17 cellular contexts compared by ENCODE assay signal in genomic region chr2:10020001-10020400, GRCh38. TPM values are rescaled to one million over a fixed set of nuclear protein-coding genes. Genes with fewer than 3 reads are reported as not detected.
DNase-seq lines count a peak whose midpoint lies in the region; ATAC-seq and TF ChIP-seq lines count a peak whose summit lies in the region.
"Had no signal": no experiment of that assay in that cellular context is flagged by ENCODE, and none has a peak within 500 bp of the region (broad histone marks: within the 10 kb centered on the region; RNA-seq: fewer than 3 reads in every experiment).

No MANE protein-coding gene starts in this region.

- no peaks in the 10 kb centered on the region for H3K79me1 ChIP-seq in H9 (ENCODE audit: insufficient read depth, low read depth, low read length, poor library complexity, severe bottlenecking)

- H2AK5ac ChIP-seq in H9 (ENCODE audit: insufficient read length, low read length), result no peak overlapping the region

- peaks cover 15% of the 10 kb centered on the region for H3K27me3 Mint-ChIP-seq in H9 (ENCODE audit: low read depth)
- H3K27me3 Mint-ChIP-seq in chondrocyte (ENCODE audit: low read depth), result peaks cover 21% of the 10 kb centered on the region

- H3K23ac ChIP-seq in H9 (ENCODE audit: insufficient read length, low read depth, low read length), result no peak overlapping the region

- intact Hi-C loops in lower lobe of right lung (cut with DNase I) (no loop called here), upper lobe of right lung (cut with DNase I) (no loop called here)

- H2BK120ac ChIP-seq in H9 (ENCODE audit: low read depth, low read length, poor library complexity, severe bottlenecking), result no peak overlapping the region

- no peak overlapping the region for H3K9ac ChIP-seq in H9 (ENCODE audit: extremely low read depth, insufficient read length, low read length)

- H3K27me3 ChIP-seq in H9 (ENCODE audit: insufficient read depth, low read length) (no peaks in the 10 kb centered on the region), lower lobe of right lung (ENCODE audit: low read depth) (no peaks in the 10 kb centered on the region), upper lobe of right lung (no peaks in the 10 kb centered on the region)
- H3K27me3 ChIP-seq: MG63 had no signal

- peak; percentile 20; the same call in 1 of the 3 replicates for TF ChIP-seq CTCF in H9 (conservative IDR thresholded peaks at IDR 0.05)
- TF ChIP-seq CTCF in chondrocyte (IDR thresholded peaks at IDR 0.05), result no peak
- TF ChIP-seq CTCF in lower lobe of right lung (IDR thresholded peaks at IDR 0.05), result no peak
- no peak for TF ChIP-seq CTCF in upper lobe of right lung (IDR thresholded peaks at IDR 0.05)

- no peak overlapping the region for H4K91ac ChIP-seq in H9 (ENCODE audit: insufficient read length, low read depth, low read length)

- H3K4me3 Mint-ChIP-seq in H9 (no peak overlapping the region), chondrocyte (ENCODE audit: unreplicated experiment) (no peak overlapping the region)
- H3K4me3 Mint-ChIP-seq: CD4-positive, alpha-beta T cell had no signal

- ATAC-seq in lower lobe of right lung (no peak), upper lobe of right lung (no peak), GM19463 (IDR thresholded peaks at IDR 0.05; ENCODE audit: unreplicated experiment) (no peak), GM21737 (IDR thresholded peaks at IDR 0.05; ENCODE audit: unreplicated experiment) (no peak)
- ATAC-seq: Panc1 had no signal

- no peak overlapping the region for H3K4me2 ChIP-seq in H9 (ENCODE audit: insufficient read depth, insufficient read length, low read length)

- no peak overlapping the region for H3T11ph ChIP-seq in H9 (ENCODE audit: low read length)

- no peak overlapping the region for H2AFZ ChIP-seq in H9 (ENCODE audit: low read length)

- no peak overlapping the region for H3K4me3 ChIP-seq in lower lobe of right lung
- no peak overlapping the region for H3K4me3 ChIP-seq in upper lobe of right lung
- H3K4me3 ChIP-seq: MG63, SK-N-MC had no signal

- DNase-seq in H9 (no peak), chondrocyte (ENCODE audit: low spot score) (peak; percentile 86), lower lobe of right lung (peak; percentile 47), upper lobe of right lung (peak; percentile 57), GM03348 (ENCODE audit: low spot score) (no peak)
- DNase-seq: CD4-positive, alpha-beta T cell; DMS53; Karpas-422; MG63; NCI-H1092; NCI-H510A treated with DMSO at 0.1 percent for 48 hours; NCI-H82; Right ventricle myocardium superior had no signal

- H4K20me1 ChIP-seq in H9 (ENCODE audit: control insufficient read depth, insufficient read depth, insufficient read length), result no peaks in the 10 kb centered on the region

- no peak overlapping the region for H3K56ac ChIP-seq in H9 (ENCODE audit: insufficient read length, low read depth, low read length)

- H2BK15ac ChIP-seq in H9 (ENCODE audit: low read depth, low read length), result no peak overlapping the region

- no CpG with 5 or more reads among the region's 14 CpGs for WGBS in H9 (ENCODE audit: extremely low coverage, insufficient read length, low lambda C conversion rate)

- H4K8ac ChIP-seq in H9 (replicated peaks; ENCODE audit: insufficient read length, low read depth, low read length), result no peak overlapping the region

- no peak overlapping the region for H2BK20ac ChIP-seq in H9 (ENCODE audit: low read depth, low read length, poor library complexity, severe bottlenecking)

- H3K18ac ChIP-seq in H9 (ENCODE audit: insufficient read length, low read depth, low read length), result no peak overlapping the region

- H3K4me1 Mint-ChIP-seq in H9 (no peaks in the 10 kb centered on the region), chondrocyte (ENCODE audit: low read depth) (no peaks in the 10 kb centered on the region)

- H3K36me3 ChIP-seq in lower lobe of right lung, result no peaks in the 10 kb centered on the region
- no peaks in the 10 kb centered on the region for H3K36me3 ChIP-seq in upper lobe of right lung
- H3K36me3 ChIP-seq: MG63 had no signal

- H2BK12ac ChIP-seq in H9 (ENCODE audit: insufficient read length, low read depth, low read length), result no peak overlapping the region

- H3K9me3 ChIP-seq in H9 (ENCODE audit: control insufficient read depth, low read depth, low read length) (no peaks in the 10 kb centered on the region), lower lobe of right lung (no peaks in the 10 kb centered on the region), upper lobe of right lung (no peaks in the 10 kb centered on the region)
- H3K9me3 ChIP-seq: MG63 had no signal

- H3K27ac Mint-ChIP-seq in H9, result no peak overlapping the region
- no peak overlapping the region for H3K27ac Mint-ChIP-seq in chondrocyte (ENCODE audit: unreplicated experiment)
- H3K27ac Mint-ChIP-seq: CD4-positive, alpha-beta T cell had no signal

- H3K14ac ChIP-seq in H9 (ENCODE audit: insufficient read depth, low read length), result no peak overlapping the region

- H3K4me1 ChIP-seq in H9 (ENCODE audit: insufficient read depth, low read length) (no peaks in the 10 kb centered on the region), lower lobe of right lung (peaks cover 19% of the 10 kb centered on the region), upper lobe of right lung (peaks cover 8% of the 10 kb centered on the region)

- H4K5ac ChIP-seq in H9 (ENCODE audit: insufficient read length, low read depth, low read length), result no peak overlapping the region

- no peak overlapping the region for H2BK5ac ChIP-seq in H9 (ENCODE audit: insufficient read length, low read length)

- peaks cover 4% of the 10 kb centered on the region for H3K23me2 ChIP-seq in H9 (ENCODE audit: insufficient read length, low read depth, low read length, poor library complexity, severe bottlenecking)

- H3K27ac ChIP-seq in H9 (ENCODE audit: insufficient read length, low read depth, low read length) (no peak overlapping the region), lower lobe of right lung (no peak overlapping the region), upper lobe of right lung (no peak overlapping the region)

- no peaks in the 10 kb centered on the region for H3K79me2 ChIP-seq in H9 (ENCODE audit: insufficient read depth, low read length)

- no peaks in the 10 kb centered on the region; a peak in 1 of 7 replicates for H3K36me3 Mint-ChIP-seq in H9 (ENCODE audit: insufficient read depth in 1 of 3, low read depth in 3 of 3)
- peaks cover 3% of the 10 kb centered on the region for H3K36me3 Mint-ChIP-seq in chondrocyte (ENCODE audit: low read depth)

- H3K9me3 Mint-ChIP-seq in H9 (no peaks in the 10 kb centered on the region), chondrocyte (ENCODE audit: low read depth) (peaks cover 16% of the 10 kb centered on the region)

- H3K4ac ChIP-seq in H9 (ENCODE audit: low read depth, low read length), result no peak overlapping the region

RNA-seq across cellular contexts. Expression of gene KLF11, which starts 23.3 kb away (rescaled TPM):
- total RNA-seq in H9 (2021) (15.5 and 18.1 TPM in 2 replicates), chondrocyte (10.7 to 16.2 TPM (median 15.2 TPM) in 3 replicates), lower lobe of right lung (40.8 TPM), upper lobe of right lung (45.6 TPM)

Comparison
In these comparisons a context has a peak if more than half of its experiments do, and no peak if none do; other contexts are left out.
1. DNase-seq: peak in chondrocyte (single experiment), lower lobe of right lung (single experiment) and upper lobe of right lung (single experiment); none in H9 (single experiment) and GM03348 (single experiment).